16 cellular contexts compared by ENCODE assay signal in genomic region chr9:124122321-124122720, GRCh38.
"Had no signal": no experiment of that assay in that cellular context is flagged by ENCODE, and none has a peak within 500 bp of the region (broad histone marks: within the 10 kb centered on the region; RNA-seq: fewer than 3 reads in every experiment).

No MANE protein-coding gene starts in this region.

- H3K27ac Mint-ChIP-seq: activated CD4-positive, alpha-beta memory T cell treated with anti-CD3 and anti-CD28 coated beads, Interleukin-2, amount 10 ng/mL, durations not matched to agents 7 days and 5 days; activated naive CD4-positive, alpha-beta T cell treated with anti-CD3 and anti-CD28 coated beads, Interleukin-2, amount 50 U/mL, for 24 hours; endodermal cell; naive B cell; WTC11 had no signal

- H3K4me1 ChIP-seq: adrenal gland, tibial artery, vagina had no signal

- H3K4me1 Mint-ChIP-seq: activated naive CD4-positive, alpha-beta T cell treated with anti-CD3 and anti-CD28 coated beads, Interleukin-2, amount 50 U/mL, for 24 hours had no signal

- H3K4me3 Mint-ChIP-seq: activated CD4-positive, alpha-beta memory T cell treated with anti-CD3 and anti-CD28 coated beads, Interleukin-2, amount 10 ng/mL, durations not matched to agents 7 days and 5 days; activated naive CD4-positive, alpha-beta T cell treated with anti-CD3 and anti-CD28 coated beads, Interleukin-2, amount 50 U/mL, for 24 hours; activated T-cell treated with anti-CD3 and anti-CD28 coated beads, Interleukin-2, amount 50 U/mL, for 4 hours; endodermal cell; naive B cell; WTC11 had no signal

- DNase-seq: activated CD4-positive, alpha-beta memory T cell treated with anti-CD3 and anti-CD28 coated beads, Interleukin-2, amount 10 ng/mL, durations not matched to agents 7 days and 5 days; activated CD4-positive, alpha-beta T cell treated with anti-CD3 and anti-CD28 coated beads for 4 hours; activated effector memory CD4-positive, alpha-beta T cell treated with Interleukin-2 at 50 U/mL for 16 hours; activated T-cell treated with anti-CD3 and anti-CD28 coated beads, Interleukin-2, amount 50 U/mL, for 4 hours; adrenal gland; dorsolateral prefrontal cortex; endodermal cell; left lung; naive B cell; retina; stimulated activated naive CD4-positive, alpha-beta T cell; tibial artery had no signal

- H3K27me3 ChIP-seq: adrenal gland, vagina had no signal

- ATAC-seq: activated T-cell treated with anti-CD3 and anti-CD28 coated beads, Interleukin-2, amount 50 U/mL, for 4 hours; left lung; WTC11 had no signal

- H3K9me3 Mint-ChIP-seq: activated CD4-positive, alpha-beta memory T cell treated with anti-CD3 and anti-CD28 coated beads, Interleukin-2, amount 10 ng/mL, durations not matched to agents 7 days and 5 days; activated naive CD4-positive, alpha-beta T cell treated with anti-CD3 and anti-CD28 coated beads, Interleukin-2, amount 50 U/mL, for 24 hours; activated T-cell treated with anti-CD3 and anti-CD28 coated beads, Interleukin-2, amount 50 U/mL, for 4 hours had no signal

- H3K27ac ChIP-seq: adrenal gland, dorsolateral prefrontal cortex, left lung, skin epidermis, tibial artery, vagina had no signal

- H3K36me3 ChIP-seq: adrenal gland, left lung, tibial artery, vagina had no signal

- H3K9me3 ChIP-seq: adrenal gland, vagina had no signal

- H3K36me3 Mint-ChIP-seq: activated naive CD4-positive, alpha-beta T cell treated with anti-CD3 and anti-CD28 coated beads, Interleukin-2, amount 50 U/mL, for 24 hours; WTC11 had no signal

- H3K4me3 ChIP-seq: adrenal gland, dorsolateral prefrontal cortex, left lung, skin epidermis, tibial artery, vagina had no signal
